In the genomic region with DNA sequence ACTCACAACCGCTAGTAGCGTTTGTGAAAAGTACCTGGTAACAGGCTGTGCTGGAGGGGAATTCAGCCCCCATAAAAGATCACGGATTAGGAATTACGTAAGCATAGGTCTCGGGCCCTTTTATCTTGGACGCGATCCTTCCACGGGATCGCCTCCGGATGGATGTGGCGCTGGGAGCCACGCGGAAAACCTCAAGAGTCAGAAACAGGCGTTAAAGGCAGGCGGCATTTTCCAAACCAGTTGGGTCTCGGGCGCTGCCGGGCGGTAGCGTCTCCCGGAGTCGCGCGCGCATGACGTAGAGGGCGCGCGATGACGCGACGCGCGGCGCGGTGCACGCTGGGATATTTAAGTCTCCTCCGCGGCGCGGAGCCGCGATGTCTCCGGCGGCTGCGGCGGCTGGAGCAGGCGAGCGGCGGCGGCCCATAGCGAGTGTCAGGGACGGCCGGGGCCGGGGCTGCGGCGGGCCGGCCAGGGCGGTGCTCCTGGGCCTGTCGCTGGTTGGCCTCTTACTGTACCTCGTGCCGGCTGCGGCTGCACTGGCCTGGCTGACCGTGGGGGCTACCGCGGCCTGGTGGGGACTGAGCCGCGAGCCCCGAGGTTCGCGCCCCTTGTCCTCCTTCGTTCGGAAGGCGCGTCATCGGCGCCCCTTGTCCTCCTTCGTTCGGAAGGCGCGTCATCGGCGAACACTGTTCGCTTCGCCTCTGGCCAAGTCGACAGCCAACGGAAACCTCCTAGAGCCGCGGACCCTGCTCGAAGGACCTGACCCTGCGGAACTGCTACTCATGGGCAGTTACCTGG, we compare ENCODE assay signal across 1 cellular context.
A peak's percentile ranks its signal among the peaks of the same experiment; 100 is the strongest.
TF ChIP-seq lines count a peak whose summit lies in the region.

Gene POM121, plus strand, starts transcription at position 348 of the 798 bp plus-strand sequence. Its CDS starts 27 bp downstream, at position 375.

TF ChIP-seq in HCT116, 20 proteins besides CTCF, POLR2A, EP300 and RAD21 (continued from another document):
- TF ChIP-seq, protein P1, sequence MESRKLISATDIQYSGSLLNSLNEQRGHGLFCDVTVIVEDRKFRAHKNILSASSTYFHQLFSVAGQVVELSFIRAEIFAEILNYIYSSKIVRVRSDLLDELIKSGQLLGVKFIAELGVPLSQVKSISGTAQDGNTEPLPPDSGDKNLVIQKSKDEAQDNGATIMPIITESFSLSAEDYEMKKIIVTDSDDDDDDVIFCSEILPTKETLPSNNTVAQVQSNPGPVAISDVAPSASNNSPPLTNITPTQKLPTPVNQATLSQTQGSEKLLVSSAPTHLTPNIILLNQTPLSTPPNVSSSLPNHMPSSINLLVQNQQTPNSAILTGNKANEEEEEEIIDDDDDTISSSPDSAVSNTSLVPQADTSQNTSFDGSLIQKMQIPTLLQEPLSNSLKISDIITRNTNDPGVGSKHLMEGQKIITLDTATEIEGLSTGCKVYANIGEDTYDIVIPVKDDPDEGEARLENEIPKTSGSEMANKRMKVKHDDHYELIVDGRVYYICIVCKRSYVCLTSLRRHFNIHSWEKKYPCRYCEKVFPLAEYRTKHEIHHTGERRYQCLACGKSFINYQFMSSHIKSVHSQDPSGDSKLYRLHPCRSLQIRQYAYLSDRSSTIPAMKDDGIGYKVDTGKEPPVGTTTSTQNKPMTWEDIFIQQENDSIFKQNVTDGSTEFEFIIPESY (IDR thresholded peaks at IDR 0.05; ENCODE audit: extremely low read depth, insufficient replicate concordance, low read length) = peak; percentile 30
- TF ChIP-seq YY1 (IDR thresholded peaks at IDR 0.05; ENCODE audit: extremely low read depth, insufficient replicate concordance, low read depth, low read length) = peak; percentile 43
- no peak for TF ChIP-seq EGR1 (IDR thresholded peaks at IDR 0.05; ENCODE audit: low read depth)
- TF ChIP-seq SP1 (IDR thresholded peaks at IDR 0.05; ENCODE audit: low read depth) = peak; percentile 46; the same call in 1 of the 2 replicates
- TF ChIP-seq EZH2phosphoT487 (IDR thresholded peaks at IDR 0.05; ENCODE audit: borderline replicate concordance) = no peak
